20 cellular contexts compared by ENCODE assay signal in genomic region chr2:104704846-104705245, GRCh38.
"Had no signal": no experiment of that assay in that cellular context is flagged by ENCODE, and none has a peak within 500 bp of the region (broad histone marks: within the 10 kb centered on the region; RNA-seq: fewer than 3 reads in every experiment).

No MANE protein-coding gene starts in this region.

- DNase-seq: KBM-7, MG63, NCI-H1092, NCI-H1105 treated with DMSO at 0.1 percent for 48 hours, NCI-H1417 treated with DMSO at 0.1 percent for 48 hours, NCI-H146, NCI-H1694 treated with DMSO at 0.1 percent for 48 hours, NCI-H2029, NCI-H2081 treated with DMSO at 0.1 percent for 48 hours, NCI-H2227 treated with DMSO at 0.1 percent for 48 hours, NCI-H446 treated with DMSO at 0.1 percent for 48 hours, NCI-H510A treated with DMSO at 0.1 percent for 48 hours, NCI-H526, NCI-H82, Right ventricle myocardium superior, RPMI8226, SIG-M5 had no signal

- H3K4me1 ChIP-seq: SJSA1 had no signal

- H3K36me3 ChIP-seq: MG63, SJSA1 had no signal

- H3K4me3 ChIP-seq: MG63, SJSA1, SK-N-MC had no signal

- H3K27ac ChIP-seq: HL-60, SJSA1, SK-N-MC had no signal

- H3K9me3 ChIP-seq: MG63, SJSA1 had no signal
